In the genomic region with DNA sequence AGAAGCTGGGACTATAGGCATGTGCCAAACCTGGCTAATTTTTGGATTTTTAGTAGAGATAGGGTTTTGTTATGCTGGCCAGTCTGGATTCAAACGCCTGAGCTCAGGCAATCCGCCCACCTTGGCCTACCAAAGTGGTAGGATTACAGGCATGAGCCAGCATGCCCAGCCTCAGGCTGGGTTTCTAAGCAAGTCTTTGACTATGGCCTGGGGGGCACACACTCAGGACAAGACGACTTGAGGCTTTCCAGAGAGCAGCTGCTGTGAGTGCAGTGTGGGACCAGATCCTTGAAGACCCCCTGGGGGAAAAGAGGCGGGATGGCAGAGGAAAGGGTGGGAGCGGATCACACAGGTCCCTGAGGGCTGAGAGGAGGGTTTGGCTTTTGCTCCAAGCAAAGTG, we compare ENCODE assay signal across 21 cellular contexts. TPM values are rescaled to one million over a fixed set of nuclear protein-coding genes. Genes with fewer than 3 reads are reported as not detected.
DNase-seq lines count a peak whose midpoint lies in the region; ATAC-seq, FAIRE-seq and TF ChIP-seq lines count a peak whose summit lies in the region.
"Had no signal": no experiment of that assay in that cellular context is flagged by ENCODE, and none has a peak within 500 bp of the region (broad histone marks: within the 10 kb centered on the region; RNA-seq: fewer than 3 reads in every experiment).

No MANE protein-coding gene starts in this region.

- H3K4ac ChIP-seq in H1 (replicated peaks; ENCODE audit: insufficient read length, low read depth, low read length), result no peak overlapping the region

- H3K18ac ChIP-seq in H1 (ENCODE audit: extremely low read depth, low read length), result no peak overlapping the region; the same call in 1 of the 2 replicates

- no peak for FAIRE-seq in H1 (lab: Jason Lieb, UNC)

- H3K4me3 ChIP-seq in breast epithelium, result no peak overlapping the region
- no peak overlapping the region for H3K4me3 ChIP-seq in H1 (ENCODE audit: extremely low read depth in 1 of 4, insufficient read depth in 2 of 4, low read depth in 3 of 4, low read length in 4 of 4)
- H3K4me3 ChIP-seq: GM23248 had no signal

- no peak overlapping the region for H3K27ac Mint-ChIP-seq in MCF 10A (ENCODE audit: low read depth, unreplicated experiment)
- H3K27ac Mint-ChIP-seq: CD8-positive, alpha-beta T cell had no signal

- no peak overlapping the region for H3K23ac ChIP-seq in H1 (ENCODE audit: insufficient read length)

- H3K9me3 ChIP-seq in breast epithelium (no peaks in the 10 kb centered on the region), H1 (ENCODE audit: insufficient read depth in 2 of 2, low read depth in 1 of 2, low read length in 1 of 2) (no peaks in the 10 kb centered on the region)

- TF ChIP-seq RAD21 in H1 (IDR thresholded peaks at IDR 0.05 in 1 of 2, conservative IDR thresholded peaks at IDR 0.05 in 1 of 2; ENCODE audit: low read depth in 2 of 2, low read length in 2 of 2), result no peak

- no peak overlapping the region for H3K56ac ChIP-seq in H1 (replicated peaks; ENCODE audit: insufficient read length, low read depth, low read length)

- no peak overlapping the region for H2BK120ac ChIP-seq in H1 (replicated peaks; ENCODE audit: low read depth, low read length)

- TF ChIP-seq CTCF in MCF 10A (IDR thresholded peaks at IDR 0.05; ENCODE audit: unreplicated experiment), result no peak
- TF ChIP-seq CTCF in breast epithelium (IDR thresholded peaks at IDR 0.05), result no peak
- TF ChIP-seq CTCF in H1 (IDR thresholded peaks at IDR 0.05; ENCODE audit: control extremely low read depth in 1 of 3, insufficient read depth in 1 of 3, low read depth in 1 of 3, low read length in 3 of 3), result no peak

- H3K27ac ChIP-seq in breast epithelium (no peak overlapping the region), H1 (ENCODE audit: low read depth, low read length) (no peak overlapping the region)
- H3K27ac ChIP-seq: GM23248, KMS-11 had no signal

- H2BK20ac ChIP-seq in H1 (ENCODE audit: low read length), result no peak overlapping the region

- intact Hi-C loops in MCF 10A (cut with micrococcal nuclease) (no loop called here), breast epithelium (cut with DNase I; ENCODE audit: low total_unique reads) (no loop called here)

- no peaks in the 10 kb centered on the region for H4K20me1 ChIP-seq in H1 (replicated peaks in 1 of 2; ENCODE audit: control insufficient read depth in 1 of 2, insufficient read depth in 2 of 2, low read length in 2 of 2)

- H3K14ac ChIP-seq in H1 (ENCODE audit: insufficient read length), result no peak overlapping the region

- peaks cover 5 to 29% of the 10 kb centered on the region in 2 donors for H3K27me3 ChIP-seq in breast epithelium
- H3K27me3 ChIP-seq in H1 (replicated peaks in 1 of 4; ENCODE audit: control insufficient read depth in 3 of 4, extremely low read depth in 1 of 4, insufficient read depth in 3 of 4, low read length in 3 of 4), result peaks cover 0 to 17% (median 9%) of the 10 kb centered on the region in 4 experiments; a peak in 3 of 7 replicates

- peak overlapping the region; percentile 39; the same call in 1 of the 2 replicates for H2BK5ac ChIP-seq in H1 (ENCODE audit: low read depth, low read length)

- WGBS in H1 (ENCODE audit: extremely low coverage in 1 of 2, insufficient coverage in 1 of 2, insufficient read length in 1 of 2, insufficient replicate concordance in 2 of 2, low coverage in 1 of 2, low lambda C conversion rate in 2 of 2, missing lambda C conversion rate in 1 of 2), 2 experiments, result 76% methylated on average over 5 of the region's 5 CpGs; no CpG with 5 or more reads in 1 of the 2 experiments

- H3K36me3 Mint-ChIP-seq in MCF 10A (ENCODE audit: insufficient read depth, unreplicated experiment), result peaks cover 6% of the 10 kb centered on the region
- H3K36me3 Mint-ChIP-seq: CD8-positive, alpha-beta T cell had no signal

- no peak overlapping the region for H3K4me3 Mint-ChIP-seq in MCF 10A (ENCODE audit: unreplicated experiment)
- H3K4me3 Mint-ChIP-seq: CD8-positive, alpha-beta T cell had no signal

- CTCF ChIA-PET in MCF 10A (lab: Yijun Ruan, JAX), result interaction anchor here (1.1 kb wide), 1 partner anchor 151 kb away, joined by 4 read pairs; no protein-coding TSS in a partner anchor
- CTCF ChIA-PET in H1 (lab: Charles Lee; ENCODE audit: partially characterized antibody), result interaction anchor here (1.1 kb wide), 1 partner anchor 46 kb away, joined by 3 read pairs; no protein-coding TSS in a partner anchor

- POLR2A ChIA-PET in MCF 10A (lab: Yijun Ruan, JAX) (interaction anchor here (1.2 to 4.0 kb wide), 2 partner anchors 29 to 47 kb away, joined by 3 to 25 read pairs; a partner anchor contains a TSS), H1 (lab: Charles Lee; ENCODE audit: partially characterized antibody) (interaction anchor here (1.4 kb wide), 1 partner anchor 30 kb away, joined by 5 read pairs; no protein-coding TSS in a partner anchor)

- H2AK5ac ChIP-seq in H1 (ENCODE audit: low read depth, low read length), result peak overlapping the region; percentile 75; the same call in 1 of the 2 replicates

- H3K9ac ChIP-seq in H1 (replicated peaks in 1 of 4; ENCODE audit: extremely low read depth in 1 of 4, low read depth in 3 of 4, low read length in 3 of 4), result no peak overlapping the region
- H3K9ac ChIP-seq: GM23248, KMS-11 had no signal

- no peaks in the 10 kb centered on the region for H3K27me3 Mint-ChIP-seq in MCF 10A (ENCODE audit: insufficient read depth, unreplicated experiment)

- no peaks in the 10 kb centered on the region for H3K79me2 ChIP-seq in H1 (ENCODE audit: control insufficient read depth in 1 of 2, insufficient read depth in 2 of 2, low read length in 2 of 2)

- no peaks in the 10 kb centered on the region for H3K79me1 ChIP-seq in H1 (ENCODE audit: low read depth, low read length)

- no peak overlapping the region for H2AFZ ChIP-seq in H1 (ENCODE audit: low read length)
- H2AFZ ChIP-seq: GM23248 had no signal

- H2BK15ac ChIP-seq in H1 (ENCODE audit: low read length), result peak overlapping the region; percentile 61; the same call in 1 of the 2 replicates

- H3K9me3 Mint-ChIP-seq in MCF 10A (ENCODE audit: unreplicated experiment), result no peaks in the 10 kb centered on the region
- H3K9me3 Mint-ChIP-seq: CD8-positive, alpha-beta T cell had no signal

- H4K5ac ChIP-seq in H1 (ENCODE audit: insufficient read length, low read depth, low read length), result no peak overlapping the region

- BruUV-seq in MCF 10A (replicated peaks; lab: Mats Ljungman, UMichigan), result no TSS peak

- peak; percentile 47 for DNase-seq in MCF 10A (ENCODE audit: unreplicated experiment)
- no peak for DNase-seq in breast epithelium (ENCODE audit: low spot score in 2 of 2)
- peak; percentile 21 for DNase-seq in NCI-H524 treated with DMSO at 0.1 percent for 48 hours (lab: John Stamatoyannopoulos, UW)
- DNase-seq in H1 (ENCODE audit: low read depth in 1 of 2, low spot score in 2 of 2), result no peak
- no peak for DNase-seq in NCI-H2227 treated with DMSO at 0.1 percent for 48 hours (lab: John Stamatoyannopoulos, UW)
- DNase-seq: AML-193; C1 segment of cervical spinal cord; CD8-positive, alpha-beta T cell; EL; GM23248; IMR-90; NCI-H1105; NCI-H146; NCI-H2029; NCI-H446 treated with DMSO at 0.1 percent for 48 hours; NCI-H748 treated with DMSO at 0.1 percent for 48 hours; NK-92 treated with Interleukin-12 subunit alpha and Interleukin-12 subunit beta, amount 100 ng/mL, for 24 hours had no signal

- H3K4me1 ChIP-seq in breast epithelium (no peaks in the 10 kb centered on the region), H1 (replicated peaks in 1 of 4; ENCODE audit: control insufficient read depth in 3 of 4, insufficient read depth in 4 of 4, low read length in 3 of 4) (peaks cover 0 to 17% (median 9%) of the 10 kb centered on the region in 4 experiments; a peak in 6 of 7 replicates)

- H3K36me3 ChIP-seq in breast epithelium (no peaks in the 10 kb centered on the region), H1 (ENCODE audit: control insufficient read depth in 2 of 4, insufficient read depth in 4 of 4, low read length in 3 of 4) (no peaks in the 10 kb centered on the region; a peak in 1 of 8 replicates)

- peaks cover 13% of the 10 kb centered on the region for H3K4me1 Mint-ChIP-seq in MCF 10A (ENCODE audit: insufficient read depth, unreplicated experiment)

- no peak overlapping the region for H4K91ac ChIP-seq in H1 (replicated peaks; ENCODE audit: insufficient read length, low read length)

- no peak for ATAC-seq in HG03139 (IDR thresholded peaks at IDR 0.05; ENCODE audit: unreplicated experiment)
- ATAC-seq in GM21381 (IDR thresholded peaks at IDR 0.05; ENCODE audit: unreplicated experiment), result no peak
- ATAC-seq in SK-N-SH treated with all-trans-retinoic acid at 6 μM for 48 hours, result no peak
- ATAC-seq: CD8-positive, alpha-beta T cell had no signal

- H2BK12ac ChIP-seq in H1 (ENCODE audit: low read depth, low read length), result no peak overlapping the region

- TF ChIP-seq POLR2A in breast epithelium (IDR thresholded peaks at IDR 0.05) (no peak), H1 (IDR thresholded peaks at IDR 0.05; ENCODE audit: control extremely low read depth in 1 of 2, low read depth in 2 of 2, low read length in 2 of 2) (no peak)

- 0 out of 2 replicates have a peak, but pooled peaks cover 3% of the 10 kb centered on the region for H3K23me2 ChIP-seq in H1 (ENCODE audit: low read depth, low read length)

- no peak overlapping the region for H3K4me2 ChIP-seq in H1 (ENCODE audit: insufficient read depth in 1 of 2, low read depth in 2 of 2, low read length in 2 of 2)
- H3K4me2 ChIP-seq: KMS-11 had no signal

- no peak overlapping the region for H4K8ac ChIP-seq in H1 (ENCODE audit: extremely low read depth, insufficient read depth, low read length)

- TF ChIP-seq EP300 in H1 (IDR thresholded peaks at IDR 0.05; ENCODE audit: borderline replicate concordance in 1 of 2, low read depth in 2 of 2, low read length in 2 of 2), result no peak

TF ChIP-seq in H1, 55 proteins besides CTCF, POLR2A, EP300 and RAD21:
- TF ChIP-seq FOSL1 (IDR thresholded peaks at IDR 0.05; ENCODE audit: insufficient read depth, low read depth, low read length), result no peak

TF ChIP-seq in SK-N-SH treated with all-trans-retinoic acid at 6 μM for 48 hours, 23 proteins besides CTCF, POLR2A, EP300 and RAD21 (continues in another document):
- TF ChIP-seq SNAI2 (CRISPR knock-in tag; IDR thresholded peaks at IDR 0.05) (no peak), ISL1 (CRISPR knock-in tag; IDR thresholded peaks at IDR 0.05) (no peak), TCF4 (CRISPR knock-in tag; IDR thresholded peaks at IDR 0.05; ENCODE audit: borderline replicate concordance) (no peak), ZNF565 (CRISPR knock-in tag; conservative IDR thresholded peaks at IDR 0.05; ENCODE audit: low read depth) (no peak), ZC3H10 (CRISPR knock-in tag; IDR thresholded peaks at IDR 0.05) (no peak)

RNA-seq across cellular contexts. Expression of a gene that starts 47.0 kb away (rescaled TPM):
- total RNA-seq in MCF 10A (2022) (58.0 and 68.3 TPM in 2 replicates), breast epithelium (10 to 100 TPM; 36.6 to 42.6 (median 38.7) TPM)
- total RNA-seq in H1 (2021; fragmentation: NEBNext Ultra II Directional; extraction: Animal tissue kit (Norgen Biotek cat#: 25700)), result 70.1 and 76.4 TPM in 2 replicates
- 23.7 and 31.2 TPM in 2 replicates for polyA plus RNA-seq in H1 (2011; rRNA removed)
- 38.6 TPM for polyA plus RNA-seq in H1 (2011; cell fraction: cytosol; rRNA removed)
- 83.6 TPM for polyA plus RNA-seq in H1 (2011; cell fraction: nucleus; rRNA removed)
- polyA plus RNA-seq in H1 (2012, experiment 1 of 2), result 56.5 to 87.8 TPM (median 61.8 TPM) in 4 replicates
- 8.9 TPM for polyA plus RNA-seq in H1 (2012, experiment 2 of 2)
- polyA plus RNA-seq in H1 (2013, experiment 1 of 2), result 34.5 TPM
- polyA plus RNA-seq in H1 (2013, experiment 2 of 2), result 34.2 TPM
- 34.3 and 44.6 TPM in 2 replicates for polyA minus RNA-seq in H1 (2011; rRNA and poly(A)+ RNA removed)
- 91.9 TPM for polyA minus RNA-seq in H1 (2011; cell fraction: cytosol; rRNA and poly(A)+ RNA removed)
- 43.3 TPM for polyA minus RNA-seq in H1 (2011; cell fraction: nucleus; rRNA and poly(A)+ RNA removed)

Comparison
In these comparisons a context has a peak if more than half of its experiments do, and no peak if none do; other contexts are left out.
1. DNase-seq: peak in MCF 10A (single experiment) and NCI-H524 treated with DMSO at 0.1 percent for 48 hours (single experiment); none in breast epithelium (0 of 2), H1 (0 of 2) and NCI-H2227 treated with DMSO at 0.1 percent for 48 hours (single experiment).